In genomic region chr18:41004320-41004719, GRCh38 we compare ENCODE assay signal across 20 cellular contexts.
"Had no signal": no experiment of that assay in that cellular context is flagged by ENCODE, and none has a peak within 500 bp of the region (broad histone marks: within the 10 kb centered on the region; RNA-seq: fewer than 3 reads in every experiment).

No MANE protein-coding gene starts in this region.

- H3K9ac ChIP-seq: parathyroid adenoma had no signal

- H3K9me3 ChIP-seq: psoas muscle, spleen, stomach, thoracic aorta, transverse colon had no signal

- ATAC-seq: foreskin keratinocyte; left colon; naive thymus-derived CD8-positive, alpha-beta T cell; psoas muscle; sciatic nerve had no signal

- H3K27ac ChIP-seq: foreskin keratinocyte, parathyroid adenoma, psoas muscle, spleen, stomach, thoracic aorta, transverse colon had no signal

- H3K27me3 ChIP-seq: foreskin keratinocyte, spleen, stomach, transverse colon had no signal

- H3K36me3 ChIP-seq: spleen, stomach, thoracic aorta, transverse colon had no signal

- H3K4me3 ChIP-seq: psoas muscle, spleen, stomach, thoracic aorta, transverse colon had no signal

- DNase-seq: cerebellar nuclear complex; dermis blood vessel endothelial cell; erythroblast; foreskin keratinocyte; kidney; left colon; naive thymus-derived CD8-positive, alpha-beta T cell; psoas muscle; retina; spleen; stimulated activated CD4-positive, alpha-beta T cell treated with anti-CD3 and anti-CD28 coated beads, Interleukin-15, amount 100 ng/mL, for 24 hours; stimulated activated CD4-positive, alpha-beta T cell treated with anti-CD3 and anti-CD28 coated beads, Interleukin-1b, Interleukin-23, amount 100 ng/mL, for 48 hours; stimulated activated CD4-positive, alpha-beta T cell treated with anti-CD3 and anti-CD28 coated beads, Interleukin-4, amount 100 ng/mL, for 4 hours; stimulated activated naive CD4-positive, alpha-beta T cell; stomach; substantia nigra; transverse colon had no signal

- H2AFZ ChIP-seq: parathyroid adenoma had no signal

- H3K4me1 ChIP-seq: foreskin keratinocyte, parathyroid adenoma, psoas muscle, spleen, stomach, transverse colon had no signal

- H3K79me2 ChIP-seq: parathyroid adenoma had no signal
